ENCODE assay signal across 12 cellular contexts in the genomic region with DNA sequence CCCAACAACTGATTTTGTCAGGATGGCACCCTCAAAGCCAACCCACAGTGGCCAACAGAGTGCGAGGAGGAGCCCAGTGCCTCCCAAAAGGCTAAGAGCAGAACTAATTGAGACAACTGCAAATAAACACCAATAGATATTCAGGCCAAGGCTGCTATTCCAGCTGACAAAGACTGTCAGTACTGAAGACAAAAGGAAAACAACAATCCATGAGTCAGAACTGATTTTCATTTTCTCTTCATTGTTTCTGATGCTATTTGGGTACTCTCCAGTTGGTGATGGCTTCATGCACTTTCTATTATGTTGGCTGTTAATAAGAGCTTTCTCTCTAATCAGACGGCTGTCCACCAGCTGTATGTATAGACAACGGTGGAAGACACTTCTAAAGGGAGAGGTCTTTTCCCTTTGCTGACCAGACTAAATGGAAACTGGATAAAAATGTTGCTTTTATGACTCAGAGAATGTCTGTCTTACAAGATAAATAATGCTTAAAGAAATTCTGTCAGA.
DNase-seq lines count a peak whose midpoint lies in the region; ATAC-seq, FAIRE-seq and TF ChIP-seq lines count a peak whose summit lies in the region.
"Had no signal": no experiment of that assay in that cellular context is flagged by ENCODE, and none has a peak within 500 bp of the region (broad histone marks: within the 10 kb centered on the region; RNA-seq: fewer than 3 reads in every experiment).

No MANE protein-coding gene starts in this region.

- 11% methylated on average over 3 of the region's 3 CpGs for WGBS in GM12878 (ENCODE audit: insufficient coverage, insufficient replicate concordance, low lambda C conversion rate, missing lambda C conversion rate)

- DNase-seq in AG08395 (ENCODE audit: low spot score) (peak; percentile 27), GM12878 (ENCODE audit: low read depth, low spot score) (no peak), kidney tubule cell (ENCODE audit: low spot score) (peak; percentile 17), NCI-H1436 (lab: John Stamatoyannopoulos, UW) (no peak), NCI-H2029 (lab: John Stamatoyannopoulos, UW) (no peak)
- DNase-seq in activated T-helper 2 cell treated with anti-CD3 and anti-CD28 coated beads, Interferon-gamma antibody, Interleukin-2, Interleukin-4, amounts not matched to agents 10 μg/mL and 5 μg/mL and 100 μg/mL, durations not matched to agents 14 hours and 24 hours and 36 hours (ENCODE audit: low spot score), result no peak
- DNase-seq: activated CD4-positive, alpha-beta T cell treated with anti-CD3 and anti-CD28 coated beads, Interleukin-2, amount 50 U/mL, for 1 hour; activated naive CD4-positive, alpha-beta T cell treated with Interleukin-2 at 50 U/mL for 16 hours; tibial artery had no signal

- no peaks in the 10 kb centered on the region for H4K20me1 ChIP-seq in GM12878 (ENCODE audit: control insufficient read depth, insufficient read depth)

- no peaks in the 10 kb centered on the region for H3K9me3 ChIP-seq in GM12878 (replicated peaks; ENCODE audit: control insufficient read depth, insufficient read depth, low read length)
- H3K9me3 ChIP-seq: tibial artery had no signal

- no peak overlapping the region for H3K4me3 ChIP-seq in GM12878
- H3K4me3 ChIP-seq: tibial artery had no signal

- RAD21 ChIA-PET in GM12878 (lab: Charles Lee; ENCODE audit: unreplicated experiment), result interaction anchor here (1.1 kb wide), 1 partner anchor 17 kb away, joined by 3 read pairs; no protein-coding TSS in a partner anchor

- no peaks in the 10 kb centered on the region for H3K27me3 ChIP-seq in GM12878 (replicated peaks in 1 of 2; ENCODE audit: control insufficient read depth in 2 of 2, insufficient read depth in 2 of 2, low read length in 1 of 2)
- H3K27me3 ChIP-seq: tibial artery had no signal

- POLR2A ChIA-PET in GM12878 (lab: Charles Lee), result interaction anchor here (0.5 to 0.6 kb wide), 2 partner anchors 114 to 643 kb away, joined by 4 read pairs; no protein-coding TSS in a partner anchor

- H3K27me3 Mint-ChIP-seq in activated T-helper 2 cell treated with anti-CD3 and anti-CD28 coated beads, Interferon-gamma antibody, Interleukin-2, Interleukin-4, amounts not matched to agents 10 μg/mL and 5 μg/mL and 100 μg/mL, durations not matched to agents 14 hours and 24 hours and 36 hours (ENCODE audit: low read depth), result no peaks in the 10 kb centered on the region

- ATAC-seq in HG03354 (IDR thresholded peaks at IDR 0.05; ENCODE audit: poor library complexity, severe bottlenecking, unreplicated experiment), result peak; percentile 59
- peak; percentile 79 for ATAC-seq in GM12878
- no peak for ATAC-seq in GM19035 (IDR thresholded peaks at IDR 0.05; ENCODE audit: unreplicated experiment)

- intact Hi-C loops in GM12878 (cut with micrococcal nuclease; ENCODE audit: unreplicated experiment), result no loop called here
- intact Hi-C loops in activated T-helper 2 cell treated with anti-CD3 and anti-CD28 coated beads, Interferon-gamma antibody, Interleukin-2, Interleukin-4, amounts not matched to agents 10 μg/mL and 5 μg/mL and 100 μg/mL, durations not matched to agents 14 hours and 24 hours and 36 hours (cut with micrococcal nuclease), result no loop called here

- no peak overlapping the region for H3K9ac ChIP-seq in GM12878 (ENCODE audit: control insufficient read depth, insufficient read depth, low read length)
- H3K9ac ChIP-seq: parathyroid adenoma had no signal

- BruUV-seq in GM12878 (replicated peaks; lab: Mats Ljungman, UMichigan), result no TSS peak

- H2AFZ ChIP-seq in GM12878 (ENCODE audit: control insufficient read depth, low read depth, low read length), result no peak overlapping the region
- H2AFZ ChIP-seq: parathyroid adenoma had no signal

- H3K27ac ChIP-seq in GM12878 (ENCODE audit: control insufficient read depth, insufficient read depth), result no peak overlapping the region
- H3K27ac ChIP-seq: parathyroid adenoma, tibial artery had no signal

- H3K79me2 ChIP-seq in GM12878 (ENCODE audit: control insufficient read depth, insufficient read depth, low read length), result no peaks in the 10 kb centered on the region
- H3K79me2 ChIP-seq: parathyroid adenoma had no signal

- TF ChIP-seq EP300 in GM12878 (IDR thresholded peaks at IDR 0.05; ENCODE audit: borderline replicate concordance in 1 of 2, control insufficient read depth in 1 of 2, low read depth in 2 of 2, low read length in 2 of 2), result no peak

- no peaks in the 10 kb centered on the region for H3K36me3 Mint-ChIP-seq in activated T-helper 2 cell treated with anti-CD3 and anti-CD28 coated beads, Interferon-gamma antibody, Interleukin-2, Interleukin-4, amounts not matched to agents 10 μg/mL and 5 μg/mL and 100 μg/mL, durations not matched to agents 14 hours and 24 hours and 36 hours (ENCODE audit: low read depth)

- in situ Hi-C loops in GM12878 (cut with MboI), result no loop called here

- no peaks in the 10 kb centered on the region for H3K9me3 Mint-ChIP-seq in activated T-helper 2 cell treated with anti-CD3 and anti-CD28 coated beads, Interferon-gamma antibody, Interleukin-2, Interleukin-4, amounts not matched to agents 10 μg/mL and 5 μg/mL and 100 μg/mL, durations not matched to agents 14 hours and 24 hours and 36 hours

- TF ChIP-seq RAD21 in GM12878 (IDR thresholded peaks at IDR 0.05; ENCODE audit: insufficient read depth, low read depth, low read length), result no peak

- no peak for TF ChIP-seq CTCF in GM12878 (IDR thresholded peaks at IDR 0.05 in 2 of 3, conservative IDR thresholded peaks at IDR 0.05 in 1 of 3; ENCODE audit: control insufficient read depth in 2 of 3, extremely low read depth in 1 of 3, insufficient read depth in 1 of 3, low read depth in 3 of 3, low read length in 3 of 3)

- H3K4me3 Mint-ChIP-seq in activated T-helper 2 cell treated with anti-CD3 and anti-CD28 coated beads, Interferon-gamma antibody, Interleukin-2, Interleukin-4, amounts not matched to agents 10 μg/mL and 5 μg/mL and 100 μg/mL, durations not matched to agents 14 hours and 24 hours and 36 hours (ENCODE audit: low read depth), result no peak overlapping the region

- CTCF ChIA-PET in GM12878 (lab: Yijun Ruan, JAX), result interaction anchor here (1.1 to 1.8 kb wide), 2 partner anchors 8 to 16 kb away, joined by 3 to 4 read pairs; no protein-coding TSS in a partner anchor

- no peaks in the 10 kb centered on the region for H3K4me1 ChIP-seq in GM12878 (ENCODE audit: control insufficient read depth, insufficient read depth, low read length)
- H3K4me1 ChIP-seq: tibial artery had no signal

- FAIRE-seq in GM12878 (lab: Jason Lieb, UNC), result no peak

- no peak overlapping the region for H3K4me2 ChIP-seq in GM12878 (ENCODE audit: control insufficient read depth, insufficient read depth)

- no peak overlapping the region for H3K27ac Mint-ChIP-seq in activated T-helper 2 cell treated with anti-CD3 and anti-CD28 coated beads, Interferon-gamma antibody, Interleukin-2, Interleukin-4, amounts not matched to agents 10 μg/mL and 5 μg/mL and 100 μg/mL, durations not matched to agents 14 hours and 24 hours and 36 hours

- H3K36me3 ChIP-seq in GM12878 (ENCODE audit: control insufficient read depth in 2 of 2, insufficient read depth in 2 of 2, low read length in 1 of 2), result no peaks in the 10 kb centered on the region
- H3K36me3 ChIP-seq: tibial artery had no signal

- TF ChIP-seq POLR2A in GM12878 (IDR thresholded peaks at IDR 0.05; ENCODE audit: low read depth, low read length), result no peak

- SMC1A ChIA-PET in GM12878 (lab: Charles Lee; ENCODE audit: uncharacterized antibody, unreplicated experiment), result interaction anchor here (0.7 to 1.7 kb wide), 8 partner anchors 8 to 1110 kb away, joined by 3 to 5 read pairs (median 4); no protein-coding TSS in a partner anchor

- H3K4me1 Mint-ChIP-seq in activated T-helper 2 cell treated with anti-CD3 and anti-CD28 coated beads, Interferon-gamma antibody, Interleukin-2, Interleukin-4, amounts not matched to agents 10 μg/mL and 5 μg/mL and 100 μg/mL, durations not matched to agents 14 hours and 24 hours and 36 hours (ENCODE audit: low read depth), result no peaks in the 10 kb centered on the region

TF ChIP-seq in GM12878, 131 proteins besides CTCF, POLR2A, EP300 and RAD21:
- 0 out of 2 replicates have a peak, but pooled peaks have one; percentile 11 for TF ChIP-seq ATF7 (IDR thresholded peaks at IDR 0.05; ENCODE audit: low read depth)
- TF ChIP-seq TCF3 (IDR thresholded peaks at IDR 0.05; ENCODE audit: borderline replicate concordance, insufficient read depth, low read depth, low read length), result no peak
- TF ChIP-seq MXI1 (IDR thresholded peaks at IDR 0.05; ENCODE audit: low read depth, low read length), result no peak
- no peak for TF ChIP-seq MEF2B (IDR thresholded peaks at IDR 0.05; ENCODE audit: partially characterized antibody, poor library complexity, severe bottlenecking)
- no peak for TF ChIP-seq PAX8 (IDR thresholded peaks at IDR 0.05)

Comparison
In these comparisons a context has a peak if more than half of its experiments do, and no peak if none do; other contexts are left out.
1. DNase-seq: peak in AG08395 (single experiment) and kidney tubule cell (single experiment); none in GM12878 (single experiment), NCI-H1436 (single experiment), activated T-helper 2 cell treated with anti-CD3 and anti-CD28 coated beads, Interferon-gamma antibody, Interleukin-2, Interleukin-4, amounts not matched to agents 10 μg/mL and 5 μg/mL and 100 μg/mL, durations not matched to agents 14 hours and 24 hours and 36 hours (single experiment) and NCI-H2029 (single experiment).